ENCODE assay signal across 1 cellular context in the genomic region with DNA sequence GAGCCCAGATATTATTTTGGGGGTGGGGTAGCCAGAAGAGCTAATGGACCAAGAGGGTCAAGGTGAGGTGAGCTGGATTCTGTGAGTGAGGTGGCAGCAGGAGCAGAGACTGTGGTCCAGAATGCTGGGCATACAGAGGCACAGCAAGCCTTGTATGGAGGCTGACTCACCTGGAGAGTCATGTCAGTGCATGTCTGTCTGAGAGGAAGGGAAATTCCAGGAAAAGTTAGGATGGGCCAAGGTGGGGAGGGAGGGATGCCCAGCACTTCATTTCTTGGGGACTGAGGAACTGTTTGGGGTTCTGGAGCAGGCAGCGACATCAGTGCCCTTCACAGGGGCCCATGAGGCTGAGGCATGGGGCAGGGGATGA.
TF ChIP-seq lines count a peak whose summit lies in the region.

No MANE protein-coding gene starts in this region.

TF ChIP-seq in HCT116, 20 proteins besides CTCF, POLR2A, EP300 and RAD21:
- TF ChIP-seq ZNF274 (IDR thresholded peaks at IDR 0.05; ENCODE audit: low read depth, low read length) = no peak
- TF ChIP-seq ZFX (IDR thresholded peaks at IDR 0.05) = no peak
- no peak for TF ChIP-seq POLR2AphosphoS5 (IDR thresholded peaks at IDR 0.05; ENCODE audit: low read depth, low read length)
- TF ChIP-seq CBX3 (IDR thresholded peaks at IDR 0.05; ENCODE audit: low read depth) = no peak
